ENCODE assay signal across 12 cellular contexts in the genomic region with DNA sequence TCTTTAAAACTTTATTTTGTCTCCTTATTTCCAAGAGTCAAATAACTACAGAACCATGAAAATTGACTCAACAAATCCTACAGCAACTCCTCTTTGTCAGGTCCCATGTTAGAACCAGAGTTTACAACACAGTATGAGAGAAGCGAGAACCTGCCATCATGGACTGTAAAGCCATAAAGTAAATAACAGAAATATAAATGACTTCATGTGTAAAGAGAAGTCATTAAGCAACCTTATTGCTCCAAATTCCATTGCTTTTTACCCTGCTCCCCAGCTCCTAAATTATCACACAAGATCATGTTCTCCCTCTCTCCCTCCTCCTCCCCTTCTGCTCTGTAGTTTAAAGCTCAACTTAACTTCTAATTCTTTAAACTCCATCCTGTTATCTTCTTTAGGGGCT.
A peak's percentile ranks its signal among the peaks of the same experiment; 100 is the strongest.
DNase-seq lines count a peak whose midpoint lies in the region; FAIRE-seq and TF ChIP-seq lines count a peak whose summit lies in the region.
"Had no signal": no experiment of that assay in that cellular context is flagged by ENCODE, and none has a peak within 500 bp of the region (broad histone marks: within the 10 kb centered on the region; RNA-seq: fewer than 3 reads in every experiment).

No MANE protein-coding gene starts in this region.

- FAIRE-seq in H54 (lab: Jason Lieb, UNC): peak; percentile 38
- no peak for FAIRE-seq in astrocyte (lab: Jason Lieb, UNC)
- FAIRE-seq: D721Med, endometrium, GM12878 had no signal

- H3K27me3 Mint-ChIP-seq in astrocyte (ENCODE audit: low read depth, unreplicated experiment): no peaks in the 10 kb centered on the region

- H3K4me1 ChIP-seq in astrocyte (ENCODE audit: insufficient read depth, low read length): peaks cover 22% of the 10 kb centered on the region
- peaks cover 8% of the 10 kb centered on the region for H3K4me1 ChIP-seq in smooth muscle cell (ENCODE audit: low read depth)
- H3K4me1 ChIP-seq: BE2C had no signal

- H3K36me3 ChIP-seq in astrocyte (ENCODE audit: insufficient read depth, low read length) (no peaks in the 10 kb centered on the region), smooth muscle cell (ENCODE audit: low read depth) (no peaks in the 10 kb centered on the region)
- H3K36me3 ChIP-seq: BE2C had no signal

- H3K9me3 ChIP-seq in astrocyte (ENCODE audit: insufficient read depth, low read depth, low read length) (no peaks in the 10 kb centered on the region), smooth muscle cell (replicated peaks; ENCODE audit: low read depth) (no peaks in the 10 kb centered on the region)
- H3K9me3 ChIP-seq: BE2C had no signal

- no peak for DNase-seq in H54 (ENCODE audit: insufficient read length, low spot score)
- peak; percentile 15 for DNase-seq in astrocyte (ENCODE audit: low read depth)
- peak; percentile 23 for DNase-seq in iris pigment epithelial cell (ENCODE audit: low read depth)
- no peak for DNase-seq in smooth muscle cell (lab: John Stamatoyannopoulos, UW; ENCODE audit: unreplicated experiment)
- no peak for DNase-seq in nucleus accumbens (lab: John Stamatoyannopoulos, UW)
- DNase-seq in cerebellum (ENCODE audit: low spot score): no peak
- no peak for DNase-seq in HuH-7 (ENCODE audit: low spot score)
- DNase-seq in GM10266 (ENCODE audit: extremely low spot score): no peak

- no peak overlapping the region for H3K27ac ChIP-seq in astrocyte (ENCODE audit: low read depth, low read length)
- H3K27ac ChIP-seq in smooth muscle cell (ENCODE audit: low read depth): no peak overlapping the region

- H4K20me1 ChIP-seq in astrocyte (ENCODE audit: insufficient read depth, low read length) (no peaks in the 10 kb centered on the region), smooth muscle cell (ENCODE audit: low read depth) (no peaks in the 10 kb centered on the region)

- no peaks in the 10 kb centered on the region for H3K36me3 Mint-ChIP-seq in astrocyte (ENCODE audit: low read depth, unreplicated experiment)

- peaks cover 32% of the 10 kb centered on the region for H3K4me1 Mint-ChIP-seq in astrocyte (ENCODE audit: low read depth, unreplicated experiment)

- TF ChIP-seq CTCF in astrocyte (IDR thresholded peaks at IDR 0.05; ENCODE audit: insufficient read depth, low read depth, low read length): no peak
- no peak for TF ChIP-seq CTCF in smooth muscle cell (IDR thresholded peaks at IDR 0.05; ENCODE audit: borderline replicate concordance, insufficient read depth, poor library complexity, severe bottlenecking)
- TF ChIP-seq CTCF in GM10266 (IDR thresholded peaks at IDR 0.05; ENCODE audit: control insufficient read depth, insufficient read depth, low read depth, missing control alignments): no peak

- H3K4me2 ChIP-seq in astrocyte (ENCODE audit: low read length) (no peak overlapping the region), smooth muscle cell (no peak overlapping the region)

- H3K4me3 ChIP-seq in astrocyte (ENCODE audit: insufficient read depth, low read depth, low read length): no peak overlapping the region
- H3K4me3 ChIP-seq in smooth muscle cell: no peak overlapping the region
- H3K4me3 ChIP-seq: GM12878 had no signal

- TF ChIP-seq POLR2A in H54 (IDR thresholded peaks at IDR 0.05; ENCODE audit: low read depth, low read length): no peak

- no peak overlapping the region for H3K4me3 Mint-ChIP-seq in astrocyte (ENCODE audit: unreplicated experiment)

- peak overlapping the region; percentile 77 for H3K27ac Mint-ChIP-seq in astrocyte (ENCODE audit: unreplicated experiment)

- H2AFZ ChIP-seq in astrocyte (ENCODE audit: low read depth, low read length) (no peak overlapping the region), smooth muscle cell (ENCODE audit: low read depth) (peak overlapping the region; percentile 42)

- no peaks in the 10 kb centered on the region for H3K79me2 ChIP-seq in astrocyte (ENCODE audit: insufficient read depth, low read length)
- no peaks in the 10 kb centered on the region for H3K79me2 ChIP-seq in smooth muscle cell (ENCODE audit: low read depth)

- H3K9ac ChIP-seq in astrocyte (ENCODE audit: low read length) (no peak overlapping the region), smooth muscle cell (ENCODE audit: low read depth) (no peak overlapping the region)

- H3K27me3 ChIP-seq in astrocyte (ENCODE audit: insufficient read depth, low read length) (no peaks in the 10 kb centered on the region), smooth muscle cell (ENCODE audit: low read depth) (no peaks in the 10 kb centered on the region)
- H3K27me3 ChIP-seq: BE2C had no signal

- H3F3A ChIP-seq in smooth muscle cell (ENCODE audit: low read depth): peaks cover 4% of the 10 kb centered on the region

- H3K9me3 Mint-ChIP-seq in astrocyte (ENCODE audit: unreplicated experiment): peaks cover 6% of the 10 kb centered on the region

- WGBS in smooth muscle cell (ENCODE audit: low lambda C conversion rate): 97% methylated on average over 1 of the region's 1 CpG

Comparison
In these comparisons a context has a peak if more than half of its experiments do, and no peak if none do; other contexts are left out.
1. DNase-seq: peak in astrocyte (single experiment) and iris pigment epithelial cell (single experiment); none in H54 (single experiment), smooth muscle cell (single experiment), nucleus accumbens (0 of 56), cerebellum (single experiment), HuH-7 (single experiment) and GM10266 (single experiment).